ENCODE assay signal across 8 cellular contexts in genomic region chr22:22753526-22754267, GRCh38.
A peak's percentile ranks its signal among the peaks of the same experiment; 100 is the strongest.
DNase-seq lines count a peak whose midpoint lies in the region; ATAC-seq and TF ChIP-seq lines count a peak whose summit lies in the region.

No MANE protein-coding gene starts in this region.

- no peaks in the 10 kb centered on the region for H3K36me3 ChIP-seq in upper lobe of left lung

- peak; percentile 61 to 73 for ATAC-seq in upper lobe of left lung (ENCODE audit: low FRiP score in 2 of 2)

- peaks cover 0 to 11% (median 7%) of the 10 kb centered on the region in 4 donors for H3K4me1 ChIP-seq in upper lobe of left lung

- H3K27me3 ChIP-seq in upper lobe of left lung, result no peaks in the 10 kb centered on the region

- in situ Hi-C loops in GM13976 (cut with MboI; ENCODE audit: low sequenced_read_pairs, unreplicated experiment), result loop anchor here (10.0 kb wide), 2 partner anchors 49 to 61 kb away; no protein-coding TSS in a partner anchor

- WGBS in upper lobe of left lung, 2 donors, result 25 to 26% methylated on average over 6 to 7 of the region's 7 CpGs

- no peak overlapping the region for H3K27ac Mint-ChIP-seq in nephron progenitor cell

- DNase-seq in AG09309 (ENCODE audit: low read depth) (no peak), GM13976 (ENCODE audit: low spot score) (peak; percentile 88), NCI-H748 treated with DMSO at 0.1 percent for 48 hours (lab: John Stamatoyannopoulos, UW) (peak; percentile 25), epithelial cell of esophagus (ENCODE audit: low read depth) (peak; percentile 43), nephron progenitor cell (peak; percentile 73), upper lobe of left lung (peak in 1 of 2 donors; percentile 66), NCI-H226 (no peak)
- DNase-seq in activated CD8-positive, alpha-beta memory T cell treated with anti-CD3 and anti-CD28 coated beads for 24 hours, result peak; percentile 90

- no peaks in the 10 kb centered on the region for H3K4me1 Mint-ChIP-seq in nephron progenitor cell

- H3K9me3 ChIP-seq in upper lobe of left lung, result no peaks in the 10 kb centered on the region

- TF ChIP-seq CTCF in AG09309 (IDR thresholded peaks at IDR 0.05; ENCODE audit: control insufficient read depth, insufficient read depth, low read depth, low read length, missing control alignments) (peak; percentile 66), GM13976 (IDR thresholded peaks at IDR 0.05; ENCODE audit: borderline replicate concordance, control extremely low read depth, extremely low read depth, insufficient read depth, missing control alignments) (peak; percentile 90), epithelial cell of esophagus (IDR thresholded peaks at IDR 0.05; ENCODE audit: insufficient read depth, low read depth, low read length, missing control alignments) (peak; percentile 72), nephron progenitor cell (IDR thresholded peaks at IDR 0.05) (peak; percentile 59), upper lobe of left lung (IDR thresholded peaks at IDR 0.05) (peak; percentile 16 to 67 (median 58))

- H3K4me3 ChIP-seq in AG09309 (ENCODE audit: control insufficient read depth, low read depth, low read length) (no peak overlapping the region), epithelial cell of esophagus (ENCODE audit: low read length) (no peak overlapping the region), upper lobe of left lung (no peak overlapping the region)

- no peak for TF ChIP-seq POLR2A in upper lobe of left lung (IDR thresholded peaks at IDR 0.05)

- TF ChIP-seq EP300 in upper lobe of left lung (IDR thresholded peaks at IDR 0.05), result no peak

- H3K27ac ChIP-seq in upper lobe of left lung, result no peak overlapping the region

- H3K36me3 Mint-ChIP-seq in nephron progenitor cell (ENCODE audit: low read depth), result no peaks in the 10 kb centered on the region

- H3K27me3 Mint-ChIP-seq in nephron progenitor cell (ENCODE audit: low read depth, poor library complexity), result peaks cover 36% of the 10 kb centered on the region

- H3K9me3 Mint-ChIP-seq in nephron progenitor cell, result no peaks in the 10 kb centered on the region

- no peak overlapping the region for H3K4me3 Mint-ChIP-seq in nephron progenitor cell

Comparison
In these comparisons a context has a peak if more than half of its experiments do, and no peak if none do; other contexts are left out.
1. DNase-seq: peak in GM13976 (single experiment), NCI-H748 treated with DMSO at 0.1 percent for 48 hours (single experiment), activated CD8-positive, alpha-beta memory T cell treated with anti-CD3 and anti-CD28 coated beads for 24 hours (single experiment), epithelial cell of esophagus (single experiment) and nephron progenitor cell (single experiment); none in AG09309 (single experiment) and NCI-H226 (single experiment).
2. Peak in every context shown above with its lines, with median percentiles within 50 percentile points of each other: CTCF ChIP-seq.